Comparison of ENCODE assay signal across 8 cellular contexts in genomic region chr20:8019998-8020247, GRCh38. TPM values are rescaled to one million over a fixed set of nuclear protein-coding genes. Genes with fewer than 3 reads are reported as not detected.
DNase-seq lines count a peak whose midpoint lies in the region; ATAC-seq and TF ChIP-seq lines count a peak whose summit lies in the region.

No MANE protein-coding gene starts in this region.

- H3K36me3 ChIP-seq in NT2/D1 (ENCODE audit: insufficient read depth, insufficient read length, low read length) (no peaks in the 10 kb centered on the region), esophagus (ENCODE audit: control insufficient read depth in 2 of 2, insufficient read depth in 2 of 2, low read length in 1 of 2) (no peaks in the 10 kb centered on the region), ovary (no peaks in the 10 kb centered on the region)

- intact Hi-C loops in CD4-positive, alpha-beta T cell (cut with DNase I, micrococcal nuclease) = loop anchor here in 1 of 2 experiments (10.0 kb wide), 1 partner anchor 55 kb away; no protein-coding TSS in a partner anchor
- intact Hi-C loops in ovary (cut with DNase I) = no loop called here

- no peak for TF ChIP-seq EP300 in ovary (IDR thresholded peaks at IDR 0.05)

- no peak for ATAC-seq in CD4-positive, alpha-beta T cell (ENCODE audit: poor library complexity)
- ATAC-seq in GM19467 (IDR thresholded peaks at IDR 0.05; ENCODE audit: unreplicated experiment) (no peak), GM19397 (IDR thresholded peaks at IDR 0.05; ENCODE audit: unreplicated experiment) (no peak)

- no peaks in the 10 kb centered on the region for H3K9me3 ChIP-seq in CD4-positive, alpha-beta T cell (ENCODE audit: control insufficient read depth, low read length)
- H3K9me3 ChIP-seq in NT2/D1 (ENCODE audit: insufficient read depth, low read length) (no peaks in the 10 kb centered on the region), esophagus (ENCODE audit: control insufficient read depth in 2 of 2, insufficient read depth in 1 of 2, low read depth in 1 of 2, low read length in 1 of 2) (no peaks in the 10 kb centered on the region), ovary (no peaks in the 10 kb centered on the region)

- 0 to 2% methylated on average over 3 of the region's 3 CpGs for WGBS in esophagus, 2 donors
- 0 to 2% (median 0%) methylated on average over 3 of the region's 3 CpGs for WGBS in ovary, 3 donors

- POLR2A ChIA-PET in CD4-positive, alpha-beta T cell (lab: Charles Lee) = interaction anchor here (0.9 to 2.0 kb wide), 4 partner anchors 10 to 194 kb away, joined by 3 to 10 read pairs (median 5); no protein-coding TSS in a partner anchor

- peak overlapping the region; percentile 85 for H3K27ac ChIP-seq in CD4-positive, alpha-beta T cell (ENCODE audit: low read depth, low read length)
- H3K27ac ChIP-seq in esophagus (ENCODE audit: low read depth in 2 of 2, low read length in 1 of 2) (peak overlapping the region; percentile 81 to 91), ovary (peak overlapping the region in 1 of 2 donors; percentile 98)

- peaks cover 14% of the 10 kb centered on the region for H3K36me3 Mint-ChIP-seq in CD4-positive, alpha-beta T cell (ENCODE audit: low read depth)

- no peak for TF ChIP-seq CTCF in CD4-positive, alpha-beta T cell (IDR thresholded peaks at IDR 0.05)
- no peak for TF ChIP-seq CTCF in ovary (IDR thresholded peaks at IDR 0.05)

- H3K4me1 Mint-ChIP-seq in CD4-positive, alpha-beta T cell (ENCODE audit: low read depth) = peaks cover 35% of the 10 kb centered on the region

- H3K4me3 Mint-ChIP-seq in CD4-positive, alpha-beta T cell = no peak overlapping the region

- no peaks in the 10 kb centered on the region for H3K27me3 Mint-ChIP-seq in CD4-positive, alpha-beta T cell

- H3K9me3 Mint-ChIP-seq in CD4-positive, alpha-beta T cell = no peaks in the 10 kb centered on the region

- TF ChIP-seq POLR2A in ovary (IDR thresholded peaks at IDR 0.05) = no peak

- no peaks in the 10 kb centered on the region for H3K27me3 ChIP-seq in CD4-positive, alpha-beta T cell (ENCODE audit: control insufficient read depth, insufficient read depth, low read length)
- H3K27me3 ChIP-seq in NT2/D1 (ENCODE audit: insufficient read depth, insufficient read length) (no peaks in the 10 kb centered on the region), esophagus (ENCODE audit: control insufficient read depth in 1 of 2, insufficient read depth in 2 of 2, low read length in 2 of 2) (no peaks in the 10 kb centered on the region), ovary (no peaks in the 10 kb centered on the region)

- no peak overlapping the region for H3K9ac ChIP-seq in NT2/D1 (ENCODE audit: insufficient read length, low read depth)

- H3K27ac Mint-ChIP-seq in CD4-positive, alpha-beta T cell = no peak overlapping the region

- no peak for DNase-seq in CD4-positive, alpha-beta T cell
- no peak for DNase-seq in NT2/D1 (ENCODE audit: low read depth, low spot score)
- DNase-seq in ovary = no peak
- DNase-seq in NCI-H2029 (lab: John Stamatoyannopoulos, UW) = no peak
- no peak for DNase-seq in HuH-7 (ENCODE audit: low spot score)

- H3K4me3 ChIP-seq in NT2/D1 (ENCODE audit: insufficient read length, low read depth) (peak overlapping the region; percentile 76), esophagus (ENCODE audit: low read depth in 1 of 2, low read length in 2 of 2) (peak overlapping the region; percentile 69 to 75), ovary (peak overlapping the region; percentile 83)

- CTCF ChIA-PET in CD4-positive, alpha-beta T cell (lab: Charles Lee) = interaction anchor here (1.0 to 3.2 kb wide), 3 partner anchors 24 to 83 kb away, joined by 3 to 19 read pairs (median 3); no protein-coding TSS in a partner anchor

- H3K4me1 ChIP-seq in NT2/D1 (ENCODE audit: insufficient read depth, insufficient read length) = no peaks in the 10 kb centered on the region
- H3K4me1 ChIP-seq in esophagus (ENCODE audit: control insufficient read depth in 2 of 2, insufficient read depth in 2 of 2, low read length in 1 of 2) = no peaks in the 10 kb centered on the region
- no peaks in the 10 kb centered on the region for H3K4me1 ChIP-seq in ovary (ENCODE audit: insufficient read depth)

RNA-seq across cellular contexts. Expression of gene TMX4, which starts 0.4 kb away (rescaled TPM):
- 10 to 100 TPM; 39.8 to 47.9 TPM for total RNA-seq in CD4-positive, alpha-beta T cell
- polyA plus RNA-seq in esophagus (1 to 10 TPM; 3.6 to 5.5 TPM), ovary (10 to 100 TPM; 26.6 to 47.2 TPM)
- total RNA-seq in ovary = 100 to 1,000 TPM in 2 of 7 donors, 10 to 100 TPM in 5; 48.9 to 103 (median 72.2) TPM
